ENCODE assay signal across 1 cellular context in genomic region chr12:4286228-4286627, GRCh38.
TF ChIP-seq lines count a peak whose summit lies in the region.

No MANE protein-coding gene starts in this region.

TF ChIP-seq in HCT116, 20 proteins besides CTCF, POLR2A, EP300 and RAD21 (continued from another document):
- TF ChIP-seq ELF1 (IDR thresholded peaks at IDR 0.05; ENCODE audit: borderline replicate concordance, low read depth) = no peak
- TF ChIP-seq, protein P1, sequence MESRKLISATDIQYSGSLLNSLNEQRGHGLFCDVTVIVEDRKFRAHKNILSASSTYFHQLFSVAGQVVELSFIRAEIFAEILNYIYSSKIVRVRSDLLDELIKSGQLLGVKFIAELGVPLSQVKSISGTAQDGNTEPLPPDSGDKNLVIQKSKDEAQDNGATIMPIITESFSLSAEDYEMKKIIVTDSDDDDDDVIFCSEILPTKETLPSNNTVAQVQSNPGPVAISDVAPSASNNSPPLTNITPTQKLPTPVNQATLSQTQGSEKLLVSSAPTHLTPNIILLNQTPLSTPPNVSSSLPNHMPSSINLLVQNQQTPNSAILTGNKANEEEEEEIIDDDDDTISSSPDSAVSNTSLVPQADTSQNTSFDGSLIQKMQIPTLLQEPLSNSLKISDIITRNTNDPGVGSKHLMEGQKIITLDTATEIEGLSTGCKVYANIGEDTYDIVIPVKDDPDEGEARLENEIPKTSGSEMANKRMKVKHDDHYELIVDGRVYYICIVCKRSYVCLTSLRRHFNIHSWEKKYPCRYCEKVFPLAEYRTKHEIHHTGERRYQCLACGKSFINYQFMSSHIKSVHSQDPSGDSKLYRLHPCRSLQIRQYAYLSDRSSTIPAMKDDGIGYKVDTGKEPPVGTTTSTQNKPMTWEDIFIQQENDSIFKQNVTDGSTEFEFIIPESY (IDR thresholded peaks at IDR 0.05; ENCODE audit: extremely low read depth, insufficient replicate concordance, low read length) = no peak
- TF ChIP-seq, protein P2, sequence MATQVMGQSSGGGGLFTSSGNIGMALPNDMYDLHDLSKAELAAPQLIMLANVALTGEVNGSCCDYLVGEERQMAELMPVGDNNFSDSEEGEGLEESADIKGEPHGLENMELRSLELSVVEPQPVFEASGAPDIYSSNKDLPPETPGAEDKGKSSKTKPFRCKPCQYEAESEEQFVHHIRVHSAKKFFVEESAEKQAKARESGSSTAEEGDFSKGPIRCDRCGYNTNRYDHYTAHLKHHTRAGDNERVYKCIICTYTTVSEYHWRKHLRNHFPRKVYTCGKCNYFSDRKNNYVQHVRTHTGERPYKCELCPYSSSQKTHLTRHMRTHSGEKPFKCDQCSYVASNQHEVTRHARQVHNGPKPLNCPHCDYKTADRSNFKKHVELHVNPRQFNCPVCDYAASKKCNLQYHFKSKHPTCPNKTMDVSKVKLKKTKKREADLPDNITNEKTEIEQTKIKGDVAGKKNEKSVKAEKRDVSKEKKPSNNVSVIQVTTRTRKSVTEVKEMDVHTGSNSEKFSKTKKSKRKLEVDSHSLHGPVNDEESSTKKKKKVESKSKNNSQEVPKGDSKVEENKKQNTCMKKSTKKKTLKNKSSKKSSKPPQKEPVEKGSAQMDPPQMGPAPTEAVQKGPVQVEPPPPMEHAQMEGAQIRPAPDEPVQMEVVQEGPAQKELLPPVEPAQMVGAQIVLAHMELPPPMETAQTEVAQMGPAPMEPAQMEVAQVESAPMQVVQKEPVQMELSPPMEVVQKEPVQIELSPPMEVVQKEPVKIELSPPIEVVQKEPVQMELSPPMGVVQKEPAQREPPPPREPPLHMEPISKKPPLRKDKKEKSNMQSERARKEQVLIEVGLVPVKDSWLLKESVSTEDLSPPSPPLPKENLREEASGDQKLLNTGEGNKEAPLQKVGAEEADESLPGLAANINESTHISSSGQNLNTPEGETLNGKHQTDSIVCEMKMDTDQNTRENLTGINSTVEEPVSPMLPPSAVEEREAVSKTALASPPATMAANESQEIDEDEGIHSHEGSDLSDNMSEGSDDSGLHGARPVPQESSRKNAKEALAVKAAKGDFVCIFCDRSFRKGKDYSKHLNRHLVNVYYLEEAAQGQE (IDR thresholded peaks at IDR 0.05; ENCODE audit: low read depth) = no peak
- TF ChIP-seq SP1 (IDR thresholded peaks at IDR 0.05; ENCODE audit: low read depth) = no peak
- no peak for TF ChIP-seq ZFX (IDR thresholded peaks at IDR 0.05)
- no peak for TF ChIP-seq CBX3 (IDR thresholded peaks at IDR 0.05; ENCODE audit: low read depth)
- TF ChIP-seq FOSL1 (IDR thresholded peaks at IDR 0.05; ENCODE audit: low read depth) = no peak
- TF ChIP-seq SRF (IDR thresholded peaks at IDR 0.05; ENCODE audit: low read depth) = no peak
- TF ChIP-seq POLR2AphosphoS5 (IDR thresholded peaks at IDR 0.05; ENCODE audit: low read depth, low read length) = no peak
- TF ChIP-seq EZH2phosphoT487 (IDR thresholded peaks at IDR 0.05; ENCODE audit: borderline replicate concordance) = no peak
